11 cellular contexts compared by ENCODE assay signal in genomic region chr18:3794537-3795348, GRCh38.
DNase-seq lines count a peak whose midpoint lies in the region; FAIRE-seq and TF ChIP-seq lines count a peak whose summit lies in the region.
"Had no signal": no experiment of that assay in that cellular context is flagged by ENCODE, and none has a peak within 500 bp of the region (broad histone marks: within the 10 kb centered on the region; RNA-seq: fewer than 3 reads in every experiment).

No MANE protein-coding gene starts in this region.

- FAIRE-seq in HTR-8/SVneo (lab: Jason Lieb, UNC): no peak
- FAIRE-seq: endometrium had no signal

- H3K4me1 ChIP-seq in adipocyte (ENCODE audit: control insufficient read depth, insufficient read depth, low read length): peaks cover 16% of the 10 kb centered on the region

- no peak overlapping the region for H3K4me3 ChIP-seq in AG09309 (ENCODE audit: control insufficient read depth, low read depth, low read length)
- H3K4me3 ChIP-seq in adipocyte (ENCODE audit: low read length): no peak overlapping the region

- DNase-seq in AG09309 (ENCODE audit: low read depth) (peak; percentile 81), HTR-8/SVneo (ENCODE audit: insufficient read length, low spot score) (peak; percentile 61), adipocyte (ENCODE audit: low read depth) (peak; percentile 69), iPS-NIHi7 (ENCODE audit: extremely low spot score) (peak; percentile 39), NCI-H2227 treated with DMSO at 0.1 percent for 48 hours (lab: John Stamatoyannopoulos, UW) (no peak), AG08396 (ENCODE audit: low spot score) (no peak)
- no peak for DNase-seq in stimulated activated CD4-positive, alpha-beta T cell treated with anti-CD3 and anti-CD28 coated beads, Interleukin-4, amount 100 ng/mL, for 4 hours
- no peak for DNase-seq in activated CD8-positive, alpha-beta memory T cell treated with anti-CD3 and anti-CD28 coated beads, Interleukin-2, amount 50 U/mL, for 4 hours
- DNase-seq: activated CD4-positive, alpha-beta T cell treated with anti-CD3 and anti-CD28 coated beads, Interleukin-2, amount 50 U/mL, for 1 hour; NCI-H1092 treated with DMSO at 0.1 percent for 48 hours had no signal

- no peak for TF ChIP-seq CTCF in AG09309 (IDR thresholded peaks at IDR 0.05; ENCODE audit: control insufficient read depth, insufficient read depth, low read depth, low read length, missing control alignments)

- H3K9me3 ChIP-seq in adipocyte (ENCODE audit: control insufficient read depth, low read length): no peaks in the 10 kb centered on the region

- H3K27me3 ChIP-seq in adipocyte (replicated peaks; ENCODE audit: control insufficient read depth, insufficient read depth, low read length): no peaks in the 10 kb centered on the region

- H3K9ac ChIP-seq in adipocyte (ENCODE audit: low read length): no peak overlapping the region

- H3K36me3 ChIP-seq in adipocyte (ENCODE audit: control insufficient read depth, insufficient read depth, low read length, severe bottlenecking): no peaks in the 10 kb centered on the region

Comparison
In these comparisons a context has a peak if more than half of its experiments do, and no peak if none do; other contexts are left out.
1. DNase-seq: peak in AG09309 (single experiment), HTR-8/SVneo (single experiment), adipocyte (single experiment) and iPS-NIHi7 (single experiment); none in NCI-H2227 treated with DMSO at 0.1 percent for 48 hours (single experiment), stimulated activated CD4-positive, alpha-beta T cell treated with anti-CD3 and anti-CD28 coated beads, Interleukin-4, amount 100 ng/mL, for 4 hours (0 of 2), activated CD8-positive, alpha-beta memory T cell treated with anti-CD3 and anti-CD28 coated beads, Interleukin-2, amount 50 U/mL, for 4 hours (single experiment) and AG08396 (single experiment).